In genomic region chr2:164771897-164772296, GRCh38 we compare ENCODE assay signal across 30 cellular contexts.
DNase-seq lines count a peak whose midpoint lies in the region; ATAC-seq and TF ChIP-seq lines count a peak whose summit lies in the region.
"Had no signal": no experiment of that assay in that cellular context is flagged by ENCODE, and none has a peak within 500 bp of the region (broad histone marks: within the 10 kb centered on the region; RNA-seq: fewer than 3 reads in every experiment).

No MANE protein-coding gene starts in this region.

- no peaks in the 10 kb centered on the region for H3K36me3 Mint-ChIP-seq in mesothelial cell of epicardium
- H3K36me3 Mint-ChIP-seq: CD4-positive, CD25-positive, alpha-beta regulatory T cell had no signal

- no peak for TF ChIP-seq CTCF in VCaP (conservative IDR thresholded peaks at IDR 0.05)
- no peak for TF ChIP-seq CTCF in mesothelial cell of epicardium (IDR thresholded peaks at IDR 0.05; ENCODE audit: unreplicated experiment)

- H3K27ac ChIP-seq in VCaP: peak overlapping the region; percentile 39
- H3K27ac ChIP-seq: HL-60, KMS-11, left ventricle myocardium inferior, right atrium auricular region, SJCRH30, thyroid gland had no signal

- DNase-seq in NCI-H2171 treated with DMSO at 0.1 percent for 48 hours (lab: John Stamatoyannopoulos, UW) (peak; percentile 37), NCI-H2171 (lab: John Stamatoyannopoulos, UW) (no peak), NCI-H146 (lab: John Stamatoyannopoulos, UW) (peak; percentile 37), mesothelial cell of epicardium (ENCODE audit: low spot score in 2 of 2, unreplicated experiment in 2 of 2) (no peak), NK-92 (lab: John Stamatoyannopoulos, UW; ENCODE audit: unreplicated experiment) (no peak), NCI-H526 treated with DMSO at 0.1 percent for 48 hours (lab: John Stamatoyannopoulos, UW) (no peak)
- DNase-seq: activated CD4-positive, alpha-beta T cell treated with anti-CD3 and anti-CD28 coated beads, Interleukin-2, amount 50 U/mL, for 4 hours; activated naive CD4-positive, alpha-beta T cell treated with anti-CD3 and anti-CD28 coated beads for 36 hours; activated T-cell treated with anti-CD3 and anti-CD28 coated beads, Interleukin-2, amount 50 U/mL, for 48 hours; CD4-positive, CD25-positive, alpha-beta regulatory T cell; central memory CD4-positive, alpha-beta T cell; cortex of kidney; effector memory CD4-positive, alpha-beta T cell; erythroblast; glutamatergic neuron; H7; islet precursor cell; left ventricle myocardium inferior; MM.1S; NCI-H1417 treated with DMSO at 0.1 percent for 48 hours; NCI-H2107; NCI-H774; stimulated activated CD4-positive, alpha-beta T cell treated with anti-CD3 and anti-CD28 coated beads, Interleukin-2, amount 100 ng/mL, for 24 hours; thyroid gland had no signal

- peak overlapping the region; percentile 1 for H3K27ac Mint-ChIP-seq in mesothelial cell of epicardium
- H3K27ac Mint-ChIP-seq: activated naive CD4-positive, alpha-beta T cell treated with anti-CD3 and anti-CD28 coated beads for 36 hours; CD4-positive, CD25-positive, alpha-beta regulatory T cell had no signal

- H3K9me3 Mint-ChIP-seq in mesothelial cell of epicardium: no peaks in the 10 kb centered on the region
- H3K9me3 Mint-ChIP-seq: activated naive CD4-positive, alpha-beta T cell treated with anti-CD3 and anti-CD28 coated beads for 36 hours had no signal

- no peak for ATAC-seq in GM19328 (IDR thresholded peaks at IDR 0.05; ENCODE audit: unreplicated experiment)

- H3K27me3 Mint-ChIP-seq in mesothelial cell of epicardium (ENCODE audit: low read depth): no peaks in the 10 kb centered on the region

- H3K4me3 Mint-ChIP-seq in mesothelial cell of epicardium: peak overlapping the region; percentile 33
- H3K4me3 Mint-ChIP-seq: activated naive CD4-positive, alpha-beta T cell treated with anti-CD3 and anti-CD28 coated beads for 36 hours; CD4-positive, CD25-positive, alpha-beta regulatory T cell had no signal

- peaks cover 64% of the 10 kb centered on the region for H3K4me1 Mint-ChIP-seq in mesothelial cell of epicardium
- H3K4me1 Mint-ChIP-seq: CD4-positive, CD25-positive, alpha-beta regulatory T cell had no signal

Comparison
In these comparisons a context has a peak if more than half of its experiments do, and no peak if none do; other contexts are left out.
1. DNase-seq: peak in NCI-H2171 treated with DMSO at 0.1 percent for 48 hours (single experiment) and NCI-H146 (single experiment); none in NCI-H2171 (single experiment), mesothelial cell of epicardium (0 of 2), NK-92 (single experiment) and NCI-H526 treated with DMSO at 0.1 percent for 48 hours (single experiment).